Comparison of ENCODE assay signal across 22 cellular contexts in the genomic region with DNA sequence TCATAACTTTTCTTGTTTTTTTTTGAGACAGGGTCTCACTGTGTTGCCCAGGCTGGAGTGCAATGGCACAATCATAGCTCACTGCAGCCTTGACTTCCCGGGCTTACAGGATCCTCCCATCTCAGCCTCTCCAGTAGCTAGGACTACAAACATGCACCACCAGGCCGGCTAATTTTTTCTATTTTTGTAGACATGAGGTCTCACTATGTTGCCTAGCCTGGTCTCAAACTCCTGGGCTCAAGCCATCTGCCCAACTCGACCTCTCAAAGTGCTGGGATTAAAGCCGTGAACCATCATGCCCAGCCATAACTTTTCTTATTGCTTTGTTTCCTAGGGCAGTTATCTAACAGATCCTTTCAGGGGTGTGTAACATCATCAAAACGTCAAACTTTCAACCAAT. TPM values are rescaled to one million over a fixed set of nuclear protein-coding genes. Genes with fewer than 3 reads are reported as not detected.
DNase-seq lines count a peak whose midpoint lies in the region; ATAC-seq and TF ChIP-seq lines count a peak whose summit lies in the region.
"Had no signal": no experiment of that assay in that cellular context is flagged by ENCODE, and none has a peak within 500 bp of the region (broad histone marks: within the 10 kb centered on the region; RNA-seq: fewer than 3 reads in every experiment).

No MANE protein-coding gene starts in this region.

- peak overlapping the region; percentile 11 for H3K27ac Mint-ChIP-seq in activated T-helper 17 cell treated with anti-CD3 and anti-CD28 coated beads, Interleukin-2, amount 50 U/mL, for 72 hours
- no peak overlapping the region for H3K27ac Mint-ChIP-seq in natural killer cell

- WGBS in liver: 83% methylated on average over 5 of the region's 5 CpGs

- H3K9me3 Mint-ChIP-seq in activated T-helper 17 cell treated with anti-CD3 and anti-CD28 coated beads, Interleukin-2, amount 50 U/mL, for 72 hours: no peaks in the 10 kb centered on the region
- H3K9me3 Mint-ChIP-seq in natural killer cell: no peaks in the 10 kb centered on the region

- no peak overlapping the region for H3K4me3 ChIP-seq in liver (ENCODE audit: low read depth in 1 of 3, low read length in 3 of 3)
- H3K4me3 ChIP-seq: BLaER1, SK-N-MC had no signal

- peaks cover 27% of the 10 kb centered on the region for H3K4me1 Mint-ChIP-seq in activated T-helper 17 cell treated with anti-CD3 and anti-CD28 coated beads, Interleukin-2, amount 50 U/mL, for 72 hours
- peaks cover 25 to 31% of the 10 kb centered on the region in 2 donors for H3K4me1 Mint-ChIP-seq in natural killer cell

- peak overlapping the region; percentile 81 to 82 for H3K27ac ChIP-seq in liver (ENCODE audit: low read depth in 1 of 2, low read length in 2 of 2)
- H3K27ac ChIP-seq: 22Rv1, BLaER1, RWPE1, SK-N-MC had no signal

- TF ChIP-seq RAD21 in liver (IDR thresholded peaks at IDR 0.05): no peak

- no peak overlapping the region for H3K9ac ChIP-seq in liver (ENCODE audit: low read depth in 1 of 2, low read length in 2 of 2)
- H3K9ac ChIP-seq: BLaER1 had no signal

- no peaks in the 10 kb centered on the region for H3K9me3 ChIP-seq in liver (ENCODE audit: control insufficient read depth in 4 of 4, low read length in 3 of 4)
- H3K9me3 ChIP-seq: BLaER1 had no signal

- H3K4me3 Mint-ChIP-seq in activated T-helper 17 cell treated with anti-CD3 and anti-CD28 coated beads, Interleukin-2, amount 50 U/mL, for 72 hours: no peak overlapping the region
- H3K4me3 Mint-ChIP-seq in natural killer cell: no peak overlapping the region

- peaks cover 75% of the 10 kb centered on the region for H3K36me3 Mint-ChIP-seq in activated T-helper 17 cell treated with anti-CD3 and anti-CD28 coated beads, Interleukin-2, amount 50 U/mL, for 72 hours (ENCODE audit: low read depth)
- peaks cover 17% of the 10 kb centered on the region for H3K36me3 Mint-ChIP-seq in natural killer cell

- TF ChIP-seq CTCF in liver (IDR thresholded peaks at IDR 0.05; ENCODE audit: low read depth, low read length, missing input control): no peak
- TF ChIP-seq CTCF in natural killer cell (IDR thresholded peaks at IDR 0.05): no peak

- intact Hi-C loops in natural killer cell (cut with micrococcal nuclease): no loop called here

- peaks cover 0 to 7% (median 1%) of the 10 kb centered on the region in 4 donors for H3K36me3 ChIP-seq in liver (ENCODE audit: control insufficient read depth in 4 of 4, insufficient read depth in 3 of 4, low read depth in 1 of 4, low read length in 3 of 4)

- H3K27me3 Mint-ChIP-seq in activated T-helper 17 cell treated with anti-CD3 and anti-CD28 coated beads, Interleukin-2, amount 50 U/mL, for 72 hours: no peaks in the 10 kb centered on the region
- H3K27me3 Mint-ChIP-seq in natural killer cell (ENCODE audit: low read depth in 2 of 2): no peaks in the 10 kb centered on the region
- H3K27me3 Mint-ChIP-seq: CD4-positive, alpha-beta memory T cell had no signal

- H3K4me1 ChIP-seq in liver (ENCODE audit: control insufficient read depth in 4 of 4, insufficient read depth in 4 of 4, low read length in 3 of 4): peaks cover 18 to 64% (median 31%) of the 10 kb centered on the region in 4 donors
- H3K4me1 ChIP-seq: BLaER1 had no signal

- H3K27me3 ChIP-seq in liver (ENCODE audit: control insufficient read depth in 4 of 4, insufficient read depth in 4 of 4, low read length in 3 of 4): no peaks in the 10 kb centered on the region
- H3K27me3 ChIP-seq: BLaER1 had no signal

- DNase-seq in NCI-H82 (lab: John Stamatoyannopoulos, UW) (peak; percentile 6), NCI-H82 treated with DMSO at 0.1 percent for 48 hours (lab: John Stamatoyannopoulos, UW; ENCODE audit: unreplicated experiment) (no peak), natural killer cell (no peak), T-helper 9 cell (no peak)
- DNase-seq: ACHN; CD4-positive, alpha-beta memory T cell; GDM1; Karpas-422; MM.1S; NCI-H1048; NCI-H1417 treated with DMSO at 0.1 percent for 48 hours; NCI-H187 treated with DMSO at 0.1 percent for 48 hours; NK-92 treated with Interleukin-12 subunit alpha and Interleukin-12 subunit beta, amount 100 ng/mL, for 24 hours; SHP77 treated with DMSO at 0.1 percent for 48 hours had no signal

- ATAC-seq in activated T-helper 17 cell treated with anti-CD3 and anti-CD28 coated beads, Interleukin-2, amount 50 U/mL, for 72 hours (replicated peaks): no peak
- ATAC-seq in HG03280 (IDR thresholded peaks at IDR 0.05; ENCODE audit: unreplicated experiment) (no peak), natural killer cell (no peak), GM21447 (IDR thresholded peaks at IDR 0.05; ENCODE audit: unreplicated experiment) (no peak)

TF ChIP-seq in liver, 16 proteins besides CTCF, POLR2A, EP300 and RAD21:
- TF ChIP-seq, protein P1, sequence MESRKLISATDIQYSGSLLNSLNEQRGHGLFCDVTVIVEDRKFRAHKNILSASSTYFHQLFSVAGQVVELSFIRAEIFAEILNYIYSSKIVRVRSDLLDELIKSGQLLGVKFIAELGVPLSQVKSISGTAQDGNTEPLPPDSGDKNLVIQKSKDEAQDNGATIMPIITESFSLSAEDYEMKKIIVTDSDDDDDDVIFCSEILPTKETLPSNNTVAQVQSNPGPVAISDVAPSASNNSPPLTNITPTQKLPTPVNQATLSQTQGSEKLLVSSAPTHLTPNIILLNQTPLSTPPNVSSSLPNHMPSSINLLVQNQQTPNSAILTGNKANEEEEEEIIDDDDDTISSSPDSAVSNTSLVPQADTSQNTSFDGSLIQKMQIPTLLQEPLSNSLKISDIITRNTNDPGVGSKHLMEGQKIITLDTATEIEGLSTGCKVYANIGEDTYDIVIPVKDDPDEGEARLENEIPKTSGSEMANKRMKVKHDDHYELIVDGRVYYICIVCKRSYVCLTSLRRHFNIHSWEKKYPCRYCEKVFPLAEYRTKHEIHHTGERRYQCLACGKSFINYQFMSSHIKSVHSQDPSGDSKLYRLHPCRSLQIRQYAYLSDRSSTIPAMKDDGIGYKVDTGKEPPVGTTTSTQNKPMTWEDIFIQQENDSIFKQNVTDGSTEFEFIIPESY (IDR thresholded peaks at IDR 0.05): no peak
- TF ChIP-seq NR2F2 (IDR thresholded peaks at IDR 0.05) (no peak), EGR1 (IDR thresholded peaks at IDR 0.05; ENCODE audit: low read depth in 2 of 2) (no peak), FOXA1 (IDR thresholded peaks at IDR 0.05) (no peak), HNF4A (conservative IDR thresholded peaks at IDR 0.05) (no peak), RXRA (IDR thresholded peaks at IDR 0.05) (no peak), GABPA (IDR thresholded peaks at IDR 0.05 in 1 of 2, conservative IDR thresholded peaks at IDR 0.05 in 1 of 2) (no peak)
- TF ChIP-seq, protein P2, sequence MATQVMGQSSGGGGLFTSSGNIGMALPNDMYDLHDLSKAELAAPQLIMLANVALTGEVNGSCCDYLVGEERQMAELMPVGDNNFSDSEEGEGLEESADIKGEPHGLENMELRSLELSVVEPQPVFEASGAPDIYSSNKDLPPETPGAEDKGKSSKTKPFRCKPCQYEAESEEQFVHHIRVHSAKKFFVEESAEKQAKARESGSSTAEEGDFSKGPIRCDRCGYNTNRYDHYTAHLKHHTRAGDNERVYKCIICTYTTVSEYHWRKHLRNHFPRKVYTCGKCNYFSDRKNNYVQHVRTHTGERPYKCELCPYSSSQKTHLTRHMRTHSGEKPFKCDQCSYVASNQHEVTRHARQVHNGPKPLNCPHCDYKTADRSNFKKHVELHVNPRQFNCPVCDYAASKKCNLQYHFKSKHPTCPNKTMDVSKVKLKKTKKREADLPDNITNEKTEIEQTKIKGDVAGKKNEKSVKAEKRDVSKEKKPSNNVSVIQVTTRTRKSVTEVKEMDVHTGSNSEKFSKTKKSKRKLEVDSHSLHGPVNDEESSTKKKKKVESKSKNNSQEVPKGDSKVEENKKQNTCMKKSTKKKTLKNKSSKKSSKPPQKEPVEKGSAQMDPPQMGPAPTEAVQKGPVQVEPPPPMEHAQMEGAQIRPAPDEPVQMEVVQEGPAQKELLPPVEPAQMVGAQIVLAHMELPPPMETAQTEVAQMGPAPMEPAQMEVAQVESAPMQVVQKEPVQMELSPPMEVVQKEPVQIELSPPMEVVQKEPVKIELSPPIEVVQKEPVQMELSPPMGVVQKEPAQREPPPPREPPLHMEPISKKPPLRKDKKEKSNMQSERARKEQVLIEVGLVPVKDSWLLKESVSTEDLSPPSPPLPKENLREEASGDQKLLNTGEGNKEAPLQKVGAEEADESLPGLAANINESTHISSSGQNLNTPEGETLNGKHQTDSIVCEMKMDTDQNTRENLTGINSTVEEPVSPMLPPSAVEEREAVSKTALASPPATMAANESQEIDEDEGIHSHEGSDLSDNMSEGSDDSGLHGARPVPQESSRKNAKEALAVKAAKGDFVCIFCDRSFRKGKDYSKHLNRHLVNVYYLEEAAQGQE (IDR thresholded peaks at IDR 0.05): no peak
- TF ChIP-seq, protein P3, sequence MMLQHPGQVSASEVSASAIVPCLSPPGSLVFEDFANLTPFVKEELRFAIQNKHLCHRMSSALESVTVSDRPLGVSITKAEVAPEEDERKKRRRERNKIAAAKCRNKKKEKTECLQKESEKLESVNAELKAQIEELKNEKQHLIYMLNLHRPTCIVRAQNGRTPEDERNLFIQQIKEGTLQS (IDR thresholded peaks at IDR 0.05): no peak

RNA-seq across cellular contexts. Expression of a gene that starts 11.8 kb away (rescaled TPM):
- 10 to 100 TPM; 29.8 to 45.1 TPM for total RNA-seq in activated T-helper 17 cell treated with anti-CD3 and anti-CD28 coated beads, Interleukin-2, amount 50 U/mL, for 72 hours
- 10 to 100 TPM; 16.0 to 80.8 TPM for total RNA-seq in liver
- polyA plus RNA-seq in liver: 10 to 100 TPM; 18.1 to 49.3 TPM
- total RNA-seq in natural killer cell: 10 to 100 TPM; 32.7 to 50.2 (median 35.2) TPM
